24 cellular contexts compared by ENCODE assay signal in the genomic region with DNA sequence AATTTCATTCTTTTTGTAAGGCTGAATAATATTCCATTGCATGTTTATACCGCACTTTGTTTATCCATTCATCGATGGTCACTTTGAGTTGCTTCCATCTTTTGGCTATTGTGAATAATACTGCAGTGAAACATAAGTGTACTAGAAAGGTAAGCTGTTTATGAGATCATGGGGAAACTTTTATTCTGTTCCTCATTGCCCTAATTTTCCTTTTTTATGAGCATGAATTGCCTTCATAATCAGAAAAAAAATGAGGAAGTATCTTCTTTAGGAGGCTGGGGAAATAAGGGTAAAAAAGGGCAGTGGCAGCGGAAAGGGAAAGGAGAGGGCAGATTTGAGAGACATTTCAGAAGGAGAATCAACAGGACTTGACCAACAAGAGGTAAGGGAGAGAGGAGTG. TPM values are rescaled to one million over a fixed set of nuclear protein-coding genes. Genes with fewer than 3 reads are reported as not detected.
A peak's percentile ranks its signal among the peaks of the same experiment; 100 is the strongest.
DNase-seq lines count a peak whose midpoint lies in the region; ATAC-seq, FAIRE-seq and TF ChIP-seq lines count a peak whose summit lies in the region.
"Had no signal": no experiment of that assay in that cellular context is flagged by ENCODE, and none has a peak within 500 bp of the region (broad histone marks: within the 10 kb centered on the region; RNA-seq: fewer than 3 reads in every experiment).

No MANE protein-coding gene starts in this region.

- no peak overlapping the region for H2BK5ac ChIP-seq in H1 (ENCODE audit: low read depth, low read length)

- H3K4ac ChIP-seq in H1 (replicated peaks; ENCODE audit: insufficient read length, low read depth, low read length), result no peak overlapping the region

- H3K23ac ChIP-seq in H1 (ENCODE audit: insufficient read length), result no peak overlapping the region

- H3K18ac ChIP-seq in H1 (ENCODE audit: extremely low read depth, low read length), result no peak overlapping the region

- TF ChIP-seq EP300 in H1 (IDR thresholded peaks at IDR 0.05; ENCODE audit: borderline replicate concordance in 1 of 2, low read depth in 2 of 2, low read length in 2 of 2), result no peak
- no peak for TF ChIP-seq EP300 in sigmoid colon (IDR thresholded peaks at IDR 0.05)

- H3K4me3 ChIP-seq in HEK293 (ENCODE audit: low read depth, low read length), result no peak overlapping the region
- no peak overlapping the region for H3K4me3 ChIP-seq in H1 (ENCODE audit: extremely low read depth in 1 of 4, insufficient read depth in 2 of 4, low read depth in 3 of 4, low read length in 4 of 4)
- no peak overlapping the region for H3K4me3 ChIP-seq in sigmoid colon
- H3K4me3 ChIP-seq: heart right ventricle, left lung, uterus had no signal

- TF ChIP-seq POLR2A in H1 (IDR thresholded peaks at IDR 0.05; ENCODE audit: control extremely low read depth in 1 of 2, low read depth in 2 of 2, low read length in 2 of 2) (no peak), sigmoid colon (IDR thresholded peaks at IDR 0.05) (no peak)

- no peak overlapping the region for H4K5ac ChIP-seq in H1 (ENCODE audit: insufficient read length, low read depth, low read length)

- H3K27me3 ChIP-seq in H1 (replicated peaks in 1 of 4; ENCODE audit: control insufficient read depth in 3 of 4, extremely low read depth in 1 of 4, insufficient read depth in 3 of 4, low read length in 3 of 4) (no peaks in the 10 kb centered on the region), sigmoid colon (no peaks in the 10 kb centered on the region)
- H3K27me3 ChIP-seq: uterus had no signal

- no peak for ATAC-seq in GM21526 (IDR thresholded peaks at IDR 0.05; ENCODE audit: low FRiP score, unreplicated experiment)
- no peak for ATAC-seq in HG02759 (IDR thresholded peaks at IDR 0.05; ENCODE audit: unreplicated experiment)
- ATAC-seq: activated T-cell treated with anti-CD3 and anti-CD28 coated beads, Interleukin-2, amount 50 U/mL, for 4 hours; CD8-positive, alpha-beta T cell; heart right ventricle; left lung had no signal

- H3K9ac ChIP-seq in H1 (replicated peaks in 1 of 4; ENCODE audit: extremely low read depth in 1 of 4, low read depth in 3 of 4, low read length in 3 of 4), result no peak overlapping the region
- H3K9ac ChIP-seq: SK-N-SH had no signal

- no peak overlapping the region for H4K8ac ChIP-seq in H1 (ENCODE audit: extremely low read depth, insufficient read depth, low read length)

- no peak overlapping the region for H2AFZ ChIP-seq in H1 (ENCODE audit: low read length)

- no peak overlapping the region for H3K56ac ChIP-seq in H1 (replicated peaks; ENCODE audit: insufficient read length, low read depth, low read length)

- no peak overlapping the region for H2BK15ac ChIP-seq in H1 (ENCODE audit: low read length)

- TF ChIP-seq CTCF in HEK293 (tag by site-specific recombination; IDR thresholded peaks at IDR 0.05) (no peak), H1 (IDR thresholded peaks at IDR 0.05; ENCODE audit: control extremely low read depth in 1 of 3, insufficient read depth in 1 of 3, low read depth in 1 of 3, low read length in 3 of 3) (no peak), sigmoid colon (IDR thresholded peaks at IDR 0.05) (no peak)

- H3K9me3 ChIP-seq in HEK293 (ENCODE audit: control insufficient read depth, insufficient read depth, low read depth, low read length) (no peaks in the 10 kb centered on the region), H1 (ENCODE audit: insufficient read depth in 2 of 2, low read depth in 1 of 2, low read length in 1 of 2) (no peaks in the 10 kb centered on the region), sigmoid colon (no peaks in the 10 kb centered on the region)
- H3K9me3 ChIP-seq: heart right ventricle, left lung, SK-N-SH, uterus had no signal

- CTCF ChIA-PET in HEK293 (lab: Yijun Ruan, JAX) (interaction anchor here (0.5 to 1.9 kb wide), 4 partner anchors 55 to 331 kb away, joined by 3 to 5 read pairs (median 3); no protein-coding TSS in a partner anchor), H1 (lab: Charles Lee; ENCODE audit: partially characterized antibody) (interaction anchor here (0.6 to 0.7 kb wide), 2 partner anchors 12 to 190 kb away, joined by 3 read pairs; no protein-coding TSS in a partner anchor)

- TF ChIP-seq RAD21 in H1 (IDR thresholded peaks at IDR 0.05 in 1 of 2, conservative IDR thresholded peaks at IDR 0.05 in 1 of 2; ENCODE audit: low read depth in 2 of 2, low read length in 2 of 2), result no peak

- H3K4me1 ChIP-seq in HEK293 (ENCODE audit: control insufficient read depth, insufficient read depth, low read length) (peaks cover 6% of the 10 kb centered on the region; the same call in 1 of the 2 replicates), H1 (replicated peaks in 1 of 4; ENCODE audit: control insufficient read depth in 3 of 4, insufficient read depth in 4 of 4, low read length in 3 of 4) (peaks cover 0 to 6% (median 0%) of the 10 kb centered on the region in 4 experiments; a peak in 2 of 7 replicates), sigmoid colon (peaks cover 0 to 75% (median 52%) of the 10 kb centered on the region in 4 donors)

- no peaks in the 10 kb centered on the region for H3K36me3 ChIP-seq in HEK293 (ENCODE audit: control insufficient read depth in 2 of 2, insufficient read depth in 1 of 2, low read length in 2 of 2)
- no peaks in the 10 kb centered on the region for H3K36me3 ChIP-seq in H1 (ENCODE audit: control insufficient read depth in 2 of 4, insufficient read depth in 4 of 4, low read length in 3 of 4)
- H3K36me3 ChIP-seq in sigmoid colon, result no peaks in the 10 kb centered on the region
- H3K36me3 ChIP-seq: heart right ventricle, left lung, uterus had no signal

- no peak overlapping the region for H3K14ac ChIP-seq in H1 (ENCODE audit: insufficient read length)

- no peak overlapping the region for H2BK20ac ChIP-seq in H1 (ENCODE audit: low read length)

- peaks cover 0 to 1% of the 10 kb centered on the region in 2 experiments for H4K20me1 ChIP-seq in H1 (replicated peaks in 1 of 2; ENCODE audit: control insufficient read depth in 1 of 2, insufficient read depth in 2 of 2, low read length in 2 of 2)

- FAIRE-seq in H1 (lab: Jason Lieb, UNC), result no peak
- FAIRE-seq: bronchial epithelial cell had no signal

- WGBS in H1 (ENCODE audit: extremely low coverage in 1 of 2, insufficient coverage in 1 of 2, insufficient read length in 1 of 2, insufficient replicate concordance in 2 of 2, low coverage in 1 of 2, low lambda C conversion rate in 2 of 2, missing lambda C conversion rate in 1 of 2), 2 experiments, result 97% methylated on average over 3 of the region's 3 CpGs; no CpG with 5 or more reads in 1 of the 2 experiments
- WGBS in sigmoid colon, 2 donors, result 16 to 64% methylated on average over 3 of the region's 3 CpGs

- no peaks in the 10 kb centered on the region for H3K79me2 ChIP-seq in H1 (ENCODE audit: control insufficient read depth in 1 of 2, insufficient read depth in 2 of 2, low read length in 2 of 2)

- POLR2A ChIA-PET in HEK293 (lab: Yijun Ruan, JAX), result no interaction called here
- POLR2A ChIA-PET in H1 (lab: Charles Lee; ENCODE audit: partially characterized antibody), result no interaction called here

- no peaks in the 10 kb centered on the region; the same call in 1 of the 2 replicates for H3K79me1 ChIP-seq in H1 (ENCODE audit: low read depth, low read length)

- H2BK12ac ChIP-seq in H1 (ENCODE audit: low read depth, low read length), result no peak overlapping the region

- intact Hi-C loops in sigmoid colon (cut with DNase I), result loop anchor here (10.0 kb wide), 1 partner anchor 199 kb away; no protein-coding TSS in a partner anchor

- H3K4me2 ChIP-seq in H1 (ENCODE audit: insufficient read depth in 1 of 2, low read depth in 2 of 2, low read length in 2 of 2), result no peak overlapping the region
- H3K4me2 ChIP-seq: SK-N-SH had no signal

- H2AK5ac ChIP-seq in H1 (ENCODE audit: low read depth, low read length), result peak overlapping the region; percentile 53; the same call in 1 of the 2 replicates

- H3K27ac ChIP-seq in HEK293 (ENCODE audit: extremely low read depth, low read depth, low read length) (no peak overlapping the region), H1 (ENCODE audit: low read depth, low read length) (no peak overlapping the region), sigmoid colon (peak overlapping the region; percentile 55 to 92 (median 62))

- H2BK120ac ChIP-seq in H1 (replicated peaks; ENCODE audit: low read depth, low read length), result no peak overlapping the region

- DNase-seq in NOMO-1 (lab: John Stamatoyannopoulos, UW; ENCODE audit: unreplicated experiment in 2 of 2), result peak; percentile 18 to 59
- DNase-seq in H1 (ENCODE audit: low read depth in 1 of 2, low spot score in 2 of 2), result no peak
- no peak for DNase-seq in sigmoid colon
- DNase-seq in DMS79 (lab: John Stamatoyannopoulos, UW), result no peak
- DNase-seq: activated CD4-positive, alpha-beta T cell treated with anti-CD3 and anti-CD28 coated beads for 1 hour; activated naive CD4-positive, alpha-beta T cell treated with Interleukin-2 at 50 U/mL for 16 hours; activated T-cell treated with anti-CD3 and anti-CD28 coated beads, Interleukin-2, amount 50 U/mL, for 4 hours; amygdala; CD8-positive, alpha-beta T cell; HCEC 1CT; heart right ventricle; left lung; NCI-H524; NK-92 treated with Interleukin-12 subunit alpha and Interleukin-12 subunit beta, amount 100 ng/mL, for 24 hours; RPMI8226; SK-N-SH; stimulated activated CD8-positive, alpha-beta memory T cell treated with anti-CD3 and anti-CD28 coated beads, Interleukin-4, amount 100 ng/mL, for 48 hours; substantia nigra; T-helper 9 cell; uterus had no signal

- no peak overlapping the region for H4K91ac ChIP-seq in H1 (replicated peaks; ENCODE audit: insufficient read length, low read length)

- peaks cover 6% of the 10 kb centered on the region; the same call in 1 of the 2 replicates for H3K23me2 ChIP-seq in H1 (ENCODE audit: low read depth, low read length)

RNA-seq across cellular contexts. Expression of a gene that starts 14.3 kb away (rescaled TPM):
- total RNA-seq in H1 (2021; fragmentation: NEBNext Ultra II Directional; extraction: Animal tissue kit (Norgen Biotek cat#: 25700)), result 44.1 and 47.2 TPM in 2 replicates
- polyA plus RNA-seq in H1 (2011; rRNA removed), result 51.7 and 66.0 TPM in 2 replicates
- 49.0 TPM for polyA plus RNA-seq in H1 (2011; cell fraction: cytosol; rRNA removed)
- 38.3 TPM for polyA plus RNA-seq in H1 (2011; cell fraction: nucleus; rRNA removed)
- polyA plus RNA-seq in H1 (2012, experiment 1 of 2), result 27.7 to 35.0 TPM (median 31.8 TPM) in 4 replicates
- polyA plus RNA-seq in H1 (2012, experiment 2 of 2), result 7.5 TPM
- polyA plus RNA-seq in H1 (2013, experiment 1 of 2), result 75.8 TPM
- 95.9 TPM for polyA plus RNA-seq in H1 (2013, experiment 2 of 2)
- 217 and 222 TPM in 2 replicates for polyA minus RNA-seq in H1 (2011; rRNA and poly(A)+ RNA removed)
- polyA minus RNA-seq in H1 (2011; cell fraction: cytosol; rRNA and poly(A)+ RNA removed), result 76.8 TPM
- 56.2 TPM for polyA minus RNA-seq in H1 (2011; cell fraction: nucleus; rRNA and poly(A)+ RNA removed)
- total RNA-seq in sigmoid colon, result 100 to 1,000 TPM in 1 of 4 donors, 10 to 100 TPM in 3; 75.9 to 112 (median 88.8) TPM
- polyA plus RNA-seq in sigmoid colon, result 10 to 100 TPM; 11.1 to 58.2 (median 21.0) TPM

RNA-seq across cellular contexts. Expression of a gene that starts 46.2 kb away (rescaled TPM):
- 25.4 and 26.7 TPM in 2 replicates for total RNA-seq in H1 (2021; fragmentation: NEBNext Ultra II Directional; extraction: Animal tissue kit (Norgen Biotek cat#: 25700))
- polyA plus RNA-seq in H1 (2011; rRNA removed) (34.3 and 37.5 TPM in 2 replicates), sigmoid colon (10 to 100 TPM; 43.9 to 78.4 (median 75.7) TPM)
- polyA plus RNA-seq in H1 (2011; cell fraction: cytosol; rRNA removed), result 33.3 TPM
- polyA plus RNA-seq in H1 (2011; cell fraction: nucleus; rRNA removed), result 21.0 TPM
- 23.8 to 29.8 TPM (median 27.7 TPM) in 4 replicates for polyA plus RNA-seq in H1 (2012, experiment 1 of 2)
- polyA plus RNA-seq in H1 (2012, experiment 2 of 2), result 38.2 TPM
- 32.9 TPM for polyA plus RNA-seq in H1 (2013, experiment 1 of 2)
- 35.0 TPM for polyA plus RNA-seq in H1 (2013, experiment 2 of 2)
- 8.6 and 9.8 TPM in 2 replicates for polyA minus RNA-seq in H1 (2011; rRNA and poly(A)+ RNA removed)
- polyA minus RNA-seq in H1 (2011; cell fraction: cytosol; rRNA and poly(A)+ RNA removed), result 11.9 TPM
- 7.6 TPM for polyA minus RNA-seq in H1 (2011; cell fraction: nucleus; rRNA and poly(A)+ RNA removed)
- total RNA-seq in sigmoid colon, result 100 to 1,000 TPM; 348 to 511 (median 395) TPM

Comparison
In these comparisons a context has a peak if more than half of its experiments do, and no peak if none do; other contexts are left out.
1. H3K27ac ChIP-seq: peak in sigmoid colon (4 of 4); none in HEK293 (single experiment) and H1 (single experiment).
2. DNase-seq: peak in NOMO-1 (2 of 2); none in H1 (0 of 2), sigmoid colon (single experiment) and DMS79 (single experiment).
3. RNA of a gene that starts 46.2 kb away (total RNA-seq): 348 to 511 TPM in sigmoid colon; 25.4 to 26.7 TPM in H1; every median in the first group is over 10 times any median in the second.